Comparison of ENCODE assay signal across 8 cellular contexts in genomic region chr4:73676881-73677323, GRCh38. TPM values are rescaled to one million over a fixed set of nuclear protein-coding genes. Genes with fewer than 3 reads are reported as not detected.
DNase-seq lines count a peak whose midpoint lies in the region; ATAC-seq and TF ChIP-seq lines count a peak whose summit lies in the region.

No MANE protein-coding gene starts in this region.

- H3K4me1 Mint-ChIP-seq in osteocyte (ENCODE audit: unreplicated experiment) = peaks cover 46% of the 10 kb centered on the region

- H3K27ac Mint-ChIP-seq in osteocyte (ENCODE audit: unreplicated experiment) = peak overlapping the region; percentile 71

- no peaks in the 10 kb centered on the region for H3K36me3 Mint-ChIP-seq in osteocyte (ENCODE audit: unreplicated experiment)

- peak; percentile 57 to 71 for DNase-seq in SHP77 (lab: John Stamatoyannopoulos, UW)
- DNase-seq in osteocyte (ENCODE audit: extremely low spot score, unreplicated experiment) = no peak
- no peak for DNase-seq in globus pallidus (ENCODE audit: low spot score)
- DNase-seq in activated CD4-positive, CD25-positive, alpha-beta regulatory T cell (lab: John Stamatoyannopoulos, UW) = no peak

- no peak overlapping the region for H3K4me3 Mint-ChIP-seq in osteocyte (ENCODE audit: unreplicated experiment)

- ATAC-seq in GM19397 (IDR thresholded peaks at IDR 0.05; ENCODE audit: unreplicated experiment) (peak; percentile 95), HG03342 (IDR thresholded peaks at IDR 0.05; ENCODE audit: unreplicated experiment) (peak; percentile 69), HG03039 (IDR thresholded peaks at IDR 0.05; ENCODE audit: unreplicated experiment) (no peak), HG03280 (IDR thresholded peaks at IDR 0.05; ENCODE audit: unreplicated experiment) (no peak)

- no peak for TF ChIP-seq CTCF in osteocyte (IDR thresholded peaks at IDR 0.05)

- H3K9me3 Mint-ChIP-seq in osteocyte (ENCODE audit: unreplicated experiment) = no peaks in the 10 kb centered on the region

- no peaks in the 10 kb centered on the region for H3K27me3 Mint-ChIP-seq in osteocyte (ENCODE audit: unreplicated experiment)

RNA-seq across cellular contexts. Expression of gene RASSF6, which starts 56.7 kb away (rescaled TPM):
- not detected in 2 replicates for total RNA-seq in osteocyte

Comparison
In these comparisons a context has a peak if more than half of its experiments do, and no peak if none do; other contexts are left out.
1. ATAC-seq: peak in GM19397 (single experiment) and HG03342 (single experiment); none in HG03039 (single experiment) and HG03280 (single experiment).
2. DNase-seq: peak in SHP77 (2 of 2); none in osteocyte (single experiment), globus pallidus (single experiment) and activated CD4-positive, CD25-positive, alpha-beta regulatory T cell (0 of 4).